ENCODE assay signal across 23 cellular contexts in genomic region chr20:3229798-3230197, GRCh38.
"Had no signal": no experiment of that assay in that cellular context is flagged by ENCODE, and none has a peak within 500 bp of the region (broad histone marks: within the 10 kb centered on the region; RNA-seq: fewer than 3 reads in every experiment).

No MANE protein-coding gene starts in this region.

- H3K36me3 ChIP-seq: MG63 had no signal

- H3K9ac ChIP-seq: SK-N-SH had no signal

- H3K4me2 ChIP-seq: SK-N-SH had no signal

- H3K27ac ChIP-seq: HL-60, RWPE1 had no signal

- FAIRE-seq: HTR-8/SVneo, RCC 7860 had no signal

- H3K4me3 ChIP-seq: MG63 had no signal

- H3K27me3 ChIP-seq: MG63 had no signal

- H3K9me3 ChIP-seq: MG63, SK-N-SH had no signal

- DNase-seq: IMR-90, Karpas-422, KG1, MG63, NCI-H1092, NCI-H1105 treated with DMSO at 0.1 percent for 48 hours, NCI-H1417 treated with DMSO at 0.1 percent for 48 hours, NCI-H146, NCI-H1694 treated with DMSO at 0.1 percent for 48 hours, NCI-H1930, NCI-H2081, NCI-H2107, NCI-H2227 treated with DMSO at 0.1 percent for 48 hours, NCI-H524, NCI-H69, NCI-H774, SHP77, SK-N-SH, SW 1271 had no signal
